ENCODE assay signal across 10 cellular contexts in genomic region chr3:195261925-195262324, GRCh38.
"Had no signal": no experiment of that assay in that cellular context is flagged by ENCODE, and none has a peak within 500 bp of the region (broad histone marks: within the 10 kb centered on the region; RNA-seq: fewer than 3 reads in every experiment).

No MANE protein-coding gene starts in this region.

- H3K27ac ChIP-seq: HL-60 had no signal

- H3K27me3 Mint-ChIP-seq: IgD-negative memory B cell had no signal

- H3K36me3 Mint-ChIP-seq: IgD-negative memory B cell had no signal

- H3K27ac Mint-ChIP-seq: GM23338, H9, HFFc6 had no signal

- H3K9me3 Mint-ChIP-seq: GM23338, H9, HFFc6, IgD-negative memory B cell had no signal

- H2AFZ ChIP-seq: GM23338 had no signal

- H3K4me3 Mint-ChIP-seq: HFFc6 had no signal

- DNase-seq: H9, HCEC 1CT, HFFc6, KG1 had no signal

- FAIRE-seq: H1, H54, HepG2 had no signal

- ATAC-seq: GM23338, HepG2 had no signal
